Comparison of ENCODE assay signal across 9 cellular contexts in genomic region chr3:16883057-16883725, GRCh38. TPM values are rescaled to one million over a fixed set of nuclear protein-coding genes. Genes with fewer than 3 reads are reported as not detected.
DNase-seq lines count a peak whose midpoint lies in the region; ATAC-seq and TF ChIP-seq lines count a peak whose summit lies in the region.
"Had no signal": no experiment of that assay in that cellular context is flagged by ENCODE, and none has a peak within 500 bp of the region (broad histone marks: within the 10 kb centered on the region; RNA-seq: fewer than 3 reads in every experiment).

No MANE protein-coding gene starts in this region.

- no peaks in the 10 kb centered on the region for H3K27me3 ChIP-seq in OCI-LY1 (ENCODE audit: insufficient read depth, low read length)
- no peaks in the 10 kb centered on the region for H3K27me3 ChIP-seq in fibroblast of lung (ENCODE audit: control insufficient read depth, insufficient read depth, low read length)

- no peaks in the 10 kb centered on the region for H3K9me3 Mint-ChIP-seq in CD14-positive monocyte

- H3K9me3 ChIP-seq in OCI-LY1 (ENCODE audit: low read length) = no peaks in the 10 kb centered on the region
- H3K9me3 ChIP-seq in fibroblast of lung (ENCODE audit: control insufficient read depth, insufficient read depth, low read depth, low read length) = no peaks in the 10 kb centered on the region

- no peaks in the 10 kb centered on the region for H3K36me3 ChIP-seq in OCI-LY1 (ENCODE audit: insufficient read depth, low read length)
- no peaks in the 10 kb centered on the region for H3K36me3 ChIP-seq in fibroblast of lung (ENCODE audit: control insufficient read depth, insufficient read depth, low read length)

- H2AFZ ChIP-seq in OCI-LY1 (ENCODE audit: low read length) = no peak overlapping the region
- peak overlapping the region; percentile 18 for H2AFZ ChIP-seq in fibroblast of lung (ENCODE audit: low read length)

- peak overlapping the region in 5 of 7 donors; percentile 42 to 93 (median 85) for H3K27ac Mint-ChIP-seq in CD14-positive monocyte

- no peaks in the 10 kb centered on the region for H3K27me3 Mint-ChIP-seq in CD14-positive monocyte (ENCODE audit: low read depth in 3 of 3)

- H3K79me2 ChIP-seq in OCI-LY1 (ENCODE audit: insufficient read depth, low read length) (peaks cover 31% of the 10 kb centered on the region), fibroblast of lung (ENCODE audit: control insufficient read depth, insufficient read depth, low read length) (peaks cover 4% of the 10 kb centered on the region)

- peaks cover 54% of the 10 kb centered on the region for H3K4me1 Mint-ChIP-seq in CD14-positive monocyte

- H3K9ac ChIP-seq in OCI-LY1 (ENCODE audit: low read length) = peak overlapping the region; percentile 99; the same call in 1 of the 2 replicates
- H3K9ac ChIP-seq in fibroblast of lung (ENCODE audit: insufficient read depth, low read length) = no peak overlapping the region

- H3K9me2 ChIP-seq in OCI-LY1 (ENCODE audit: low read depth, low read length) = no peaks in the 10 kb centered on the region

- peak overlapping the region; percentile 98 for H3K4me3 ChIP-seq in OCI-LY1 (ENCODE audit: low read depth, low read length, poor library complexity, severe bottlenecking)
- no peak overlapping the region for H3K4me3 ChIP-seq in fibroblast of lung (replicated peaks in 1 of 4; ENCODE audit: control extremely low read depth in 1 of 4, insufficient read depth in 1 of 4, low read depth in 3 of 4, low read length in 4 of 4)

- peaks cover 0 to 4% of the 10 kb centered on the region in 2 donors for H3K36me3 Mint-ChIP-seq in CD14-positive monocyte

- peak overlapping the region; percentile 85 to 87 for H3K4me3 Mint-ChIP-seq in CD14-positive monocyte

- TF ChIP-seq CTCF in CD14-positive monocyte (IDR thresholded peaks at IDR 0.05) = no peak
- no peak for TF ChIP-seq CTCF in OCI-LY1 (IDR thresholded peaks at IDR 0.05; ENCODE audit: low read length)
- TF ChIP-seq CTCF in fibroblast of lung (conservative IDR thresholded peaks at IDR 0.05 in 1 of 2, IDR thresholded peaks at IDR 0.05 in 1 of 2; ENCODE audit: low read depth in 1 of 2, low read length in 2 of 2) = no peak

- H3K4me2 ChIP-seq in OCI-LY1 (ENCODE audit: low read length) (peak overlapping the region; percentile 69; the same call in 1 of the 2 replicates), fibroblast of lung (ENCODE audit: extremely low read depth, insufficient read depth, low read length) (no peak overlapping the region)

- H4K20me1 ChIP-seq in OCI-LY1 (ENCODE audit: insufficient read depth, low read length) = no peaks in the 10 kb centered on the region
- H4K20me1 ChIP-seq in fibroblast of lung (ENCODE audit: control insufficient read depth, extremely low read depth, insufficient read depth, low read length) = no peaks in the 10 kb centered on the region

- intact Hi-C loops in CD14-positive monocyte (cut with micrococcal nuclease) = loop anchor here (5.0 kb wide), 2 partner anchors 36 to 81 kb away; no protein-coding TSS in a partner anchor

- no peak for ATAC-seq in GM21390 (IDR thresholded peaks at IDR 0.05; ENCODE audit: unreplicated experiment)

- peak overlapping the region; percentile 60 for H3K27ac ChIP-seq in OCI-LY1 (ENCODE audit: low read depth, low read length, poor library complexity, severe bottlenecking)
- peak overlapping the region; percentile 38 for H3K27ac ChIP-seq in fibroblast of lung (ENCODE audit: insufficient read depth, low read length)

- peaks cover 26% of the 10 kb centered on the region for H3K4me1 ChIP-seq in OCI-LY1 (ENCODE audit: insufficient read depth, low read length, severe bottlenecking)
- no peaks in the 10 kb centered on the region for H3K4me1 ChIP-seq in fibroblast of lung (ENCODE audit: control insufficient read depth, extremely low read depth, insufficient read depth, low read length)

- H3F3A ChIP-seq in OCI-LY1 (ENCODE audit: insufficient read depth, low read length) = no peaks in the 10 kb centered on the region

- no peak for DNase-seq in CD14-positive monocyte (ENCODE audit: low spot score)
- DNase-seq in fibroblast of lung (ENCODE audit: low read depth in 2 of 2) = peak in 1 of 2 donors; percentile 60
- peak; percentile 37 for DNase-seq in non-pigmented ciliary epithelial cell (ENCODE audit: low read depth)
- no peak for DNase-seq in Kasumi-1 (lab: John Stamatoyannopoulos, UW)
- no peak for DNase-seq in NCI-H2081 treated with DMSO at 0.1 percent for 48 hours (lab: John Stamatoyannopoulos, UW)
- DNase-seq in stimulated activated CD4-positive, alpha-beta T cell treated with anti-CD3 and anti-CD28 coated beads, Interleukin-12 subunit alpha, Interleukin-12 subunit beta, amount 100 ng/mL, for 4 hours = no peak
- DNase-seq: cerebellar nuclear complex had no signal

RNA-seq across cellular contexts. Expression of gene PLCL2, which starts 1.6 kb away (rescaled TPM):
- polyA plus RNA-seq in CD14-positive monocyte (10 to 100 TPM; 26.8 to 32.5 TPM), fibroblast of lung (4.0 TPM in 2 replicates)
- total RNA-seq in fibroblast of lung = 11.0 and 11.9 TPM in 2 replicates
- 3.2 and 3.6 TPM in 2 replicates for polyA plus RNA-seq in fibroblast of lung (2012)
- 1.7 and 2.9 TPM in 2 replicates for polyA minus RNA-seq in fibroblast of lung (ENCODE audit: low replicate concordance)
